30 cellular contexts compared by ENCODE assay signal in genomic region chr10:10367277-10367676, GRCh38.
"Had no signal": no experiment of that assay in that cellular context is flagged by ENCODE, and none has a peak within 500 bp of the region (broad histone marks: within the 10 kb centered on the region; RNA-seq: fewer than 3 reads in every experiment).

No MANE protein-coding gene starts in this region.

- DNase-seq: activated CD4-positive, alpha-beta T cell treated with anti-CD3 and anti-CD28 coated beads for 48 hours; activated CD4-positive, alpha-beta T cell treated with anti-CD3 and anti-CD28 coated beads, Interleukin-2, amount 50 U/mL, for 4 hours; activated CD4-positive, CD25-positive, alpha-beta regulatory T cell treated with anti-CD3 and anti-CD28 coated beads, Interleukin-2, amount 50 U/mL, for 72 hours; activated CD8-positive, alpha-beta memory T cell treated with anti-CD3 and anti-CD28 coated beads, Interleukin-2, amount 50 U/mL, for 48 hours; activated CD8-positive, alpha-beta T cell treated with anti-CD3 and anti-CD28 coated beads, Interleukin-2, amount 10 ng/mL, durations not matched to agents 7 days and 5 days; activated naive CD4-positive, alpha-beta T cell treated with anti-CD3 and anti-CD28 coated beads, Interleukin-2, amount 50 U/mL, for 16 hours; activated naive CD8-positive, alpha-beta T cell treated with anti-CD3 and anti-CD28 coated beads, Interleukin-2, amount 10 ng/mL, durations not matched to agents 7 days and 5 days; activated T-cell treated with anti-CD3 and anti-CD28 coated beads, Interleukin-2, amount 50 U/mL, for 1 hour; adrenal gland; anterior cingulate cortex; caudate nucleus; Karpas-422; MM.1S; NCI-H1105 treated with DMSO at 0.1 percent for 48 hours; NCI-H1436 treated with DMSO at 0.1 percent for 48 hours; NCI-H1930; NCI-H446; NCI-H524; NCI-H774; NK-92 treated with Interleukin-12 subunit alpha and Interleukin-12 subunit beta, amount 100 ng/mL, for 24 hours; OCI-M1; Right ventricle myocardium superior; SJCRH30; SK-N-SH; T-helper 1 cell had no signal

- H3K27me3 Mint-ChIP-seq: activated naive CD8-positive, alpha-beta T cell treated with anti-CD3 and anti-CD28 coated beads, Interleukin-2, amount 10 ng/mL, durations not matched to agents 7 days and 5 days had no signal

- H3K27ac ChIP-seq: adrenal gland, breast epithelium, RWPE1, SJCRH30 had no signal

- H3K36me3 ChIP-seq: adrenal gland, breast epithelium, SJCRH30 had no signal

- ATAC-seq: activated CD8-positive, alpha-beta T cell treated with anti-CD3 and anti-CD28 coated beads, Interleukin-2, amount 10 ng/mL, durations not matched to agents 7 days and 5 days; K562; Panc1 had no signal

- H3K9me3 ChIP-seq: adrenal gland, breast epithelium, SJCRH30, SK-N-SH had no signal

- H3K4me1 Mint-ChIP-seq: activated naive CD8-positive, alpha-beta T cell treated with anti-CD3 and anti-CD28 coated beads, Interleukin-2, amount 10 ng/mL, durations not matched to agents 7 days and 5 days had no signal

- H3K27ac Mint-ChIP-seq: activated CD8-positive, alpha-beta T cell treated with anti-CD3 and anti-CD28 coated beads, Interleukin-2, amount 10 ng/mL, durations not matched to agents 7 days and 5 days; activated naive CD8-positive, alpha-beta T cell treated with anti-CD3 and anti-CD28 coated beads, Interleukin-2, amount 10 ng/mL, durations not matched to agents 7 days and 5 days; T-helper 2 cell treated with Interferon-gamma antibody and Interleukin-4, amounts not matched to agents 5 μg/mL and 100 μg/mL, for 36 hours had no signal

- H3K4me3 ChIP-seq: adrenal gland, breast epithelium, K562, SJCRH30 had no signal

- H3K4me1 ChIP-seq: adrenal gland, breast epithelium, SJCRH30 had no signal

- H3K4me3 Mint-ChIP-seq: activated CD8-positive, alpha-beta T cell treated with anti-CD3 and anti-CD28 coated beads, Interleukin-2, amount 10 ng/mL, durations not matched to agents 7 days and 5 days; activated naive CD8-positive, alpha-beta T cell treated with anti-CD3 and anti-CD28 coated beads, Interleukin-2, amount 10 ng/mL, durations not matched to agents 7 days and 5 days; T-helper 2 cell treated with Interferon-gamma antibody and Interleukin-4, amounts not matched to agents 5 μg/mL and 100 μg/mL, for 36 hours had no signal

- H3K36me3 Mint-ChIP-seq: activated naive CD8-positive, alpha-beta T cell treated with anti-CD3 and anti-CD28 coated beads, Interleukin-2, amount 10 ng/mL, durations not matched to agents 7 days and 5 days had no signal

- H3K27me3 ChIP-seq: adrenal gland, breast epithelium, SJCRH30 had no signal
